8 cellular contexts compared by ENCODE assay signal in the genomic region with DNA sequence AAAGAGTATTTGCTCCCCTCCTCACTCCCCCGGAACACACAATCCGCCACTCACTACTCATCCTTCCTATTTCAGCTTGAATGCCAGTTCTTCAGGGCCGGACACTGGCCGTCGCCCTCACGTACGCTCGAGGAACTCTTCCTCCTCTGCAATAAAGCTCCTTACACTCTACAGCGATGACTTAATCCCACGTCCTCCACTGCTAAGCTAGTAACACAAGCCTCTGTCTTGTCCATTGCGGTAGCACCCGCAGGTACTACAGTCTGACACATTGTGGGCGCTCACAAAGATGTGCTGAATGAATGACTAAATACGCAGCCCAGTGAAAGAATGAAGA. TPM values are rescaled to one million over a fixed set of nuclear protein-coding genes. Genes with fewer than 3 reads are reported as not detected.
DNase-seq lines count a peak whose midpoint lies in the region; ATAC-seq and TF ChIP-seq lines count a peak whose summit lies in the region.

No MANE protein-coding gene starts in this region.

- peaks cover 27 to 64% (median 41%) of the 10 kb centered on the region in 4 donors for H3K4me1 Mint-ChIP-seq in CD4-positive, alpha-beta memory T cell
- peaks cover 11 to 17% of the 10 kb centered on the region in 2 donors for H3K4me1 Mint-ChIP-seq in natural killer cell treated with Interleukin-12 subunit alpha and Interleukin-12 subunit beta and Interleukin-15 and Interleukin-18, amount 100 ng/mL, for 72 hours (ENCODE audit: low read depth in 2 of 2)

- H4K8ac ChIP-seq in IMR-90 (ENCODE audit: low read depth in 2 of 2, low read length in 2 of 2): no peak overlapping the region; a peak in 1 of 4 replicates

- H3K27me3 Mint-ChIP-seq in CD4-positive, alpha-beta memory T cell: peaks cover 15 to 17% of the 10 kb centered on the region in 2 donors
- peaks cover 49 to 57% of the 10 kb centered on the region in 2 donors for H3K27me3 Mint-ChIP-seq in natural killer cell treated with Interleukin-12 subunit alpha and Interleukin-12 subunit beta and Interleukin-15 and Interleukin-18, amount 100 ng/mL, for 72 hours

- peak overlapping the region; percentile 77 to 91 (median 84) for H3K4me3 Mint-ChIP-seq in CD4-positive, alpha-beta memory T cell
- peak overlapping the region; percentile 87 for H3K4me3 Mint-ChIP-seq in natural killer cell treated with Interleukin-12 subunit alpha and Interleukin-12 subunit beta and Interleukin-15 and Interleukin-18, amount 100 ng/mL, for 72 hours

- WGBS in IMR-90 (ENCODE audit: extremely low coverage in 2 of 2, insufficient read length in 1 of 2), 2 experiments: 19% methylated on average over 8 of the region's 14 CpGs; no CpG with 5 or more reads in 1 of the 2 experiments

- no peak for TF ChIP-seq POLR2A in IMR-90 (IDR thresholded peaks at IDR 0.05; ENCODE audit: low read depth, low read length)
- no peak for TF ChIP-seq POLR2A in erythroblast (IDR thresholded peaks at IDR 0.05; ENCODE audit: low read length)

- TF ChIP-seq RAD21 in IMR-90 (IDR thresholded peaks at IDR 0.05; ENCODE audit: low read length): no peak

- peak; percentile 12 for ATAC-seq in IMR-90 (ENCODE audit: low read depth)
- ATAC-seq in natural killer cell treated with Interleukin-12 subunit alpha and Interleukin-12 subunit beta and Interleukin-15 and Interleukin-18, amount 100 ng/mL, for 72 hours: no peak

- POLR2A ChIA-PET in CD4-positive, alpha-beta memory T cell (lab: Charles Lee; ENCODE audit: partially characterized antibody): interaction anchor here (0.8 to 2.7 kb wide), 8 partner anchors 9 to 243 kb away, joined by 3 to 14 read pairs (median 4); partner anchors contain the start of gene MAGEF1
- POLR2A ChIA-PET in IMR-90 (lab: Charles Lee; ENCODE audit: unreplicated experiment): interaction anchor here (0.7 to 1.4 kb wide), 3 partner anchors 196 to 225 kb away, joined by 3 to 10 read pairs (median 5); no protein-coding TSS in a partner anchor

- peak overlapping the region; percentile 82 for H2AFZ ChIP-seq in IMR-90 (replicated peaks; ENCODE audit: low read length, poor library complexity)

- no peak overlapping the region; the same call in 1 of the 2 replicates for H3K14ac ChIP-seq in IMR-90 (replicated peaks; ENCODE audit: low read depth, low read length)

- H3K23ac ChIP-seq in IMR-90 (ENCODE audit: low read depth, low read length): 0 out of 2 replicates have a peak overlapping the region, but pooled peaks have one; percentile 13

- no peak overlapping the region for H2BK15ac ChIP-seq in IMR-90 (ENCODE audit: low read depth, low read length)

- CTCF ChIA-PET in CD4-positive, alpha-beta memory T cell (lab: Charles Lee; ENCODE audit: partially characterized antibody): interaction anchor here (0.7 to 2.1 kb wide), 38 partner anchors 9 to 615 kb away, joined by 3 to 14 read pairs (median 4); partner anchors contain the start of gene VPS8
- CTCF ChIA-PET in IMR-90 (lab: Yijun Ruan, JAX): interaction anchor here (0.6 to 3.3 kb wide), 28 partner anchors 11 to 1452 kb away, joined by 3 to 22 read pairs (median 4); partner anchors contain the start of genes CLCN2 and POLR2H

- H4K20me1 ChIP-seq in IMR-90 (ENCODE audit: insufficient read depth, low read length): peaks cover 4% of the 10 kb centered on the region; the same call in 1 of the 2 replicates

- H2BK120ac ChIP-seq in IMR-90 (ENCODE audit: low read depth, low read length): no peak overlapping the region

- H3K9me1 ChIP-seq in IMR-90 (ENCODE audit: insufficient read depth, low read length): 0 out of 2 replicates have a peak, but pooled peaks cover 3% of the 10 kb centered on the region

- H2BK5ac ChIP-seq in IMR-90 (ENCODE audit: low read depth, low read length, poor library complexity, severe bottlenecking): no peak overlapping the region

- H3K79me1 ChIP-seq in IMR-90 (ENCODE audit: low read depth in 1 of 2, low read length in 2 of 2): peaks cover 0 to 14% of the 10 kb centered on the region in 2 experiments; a peak in 1 of 4 replicates

- no peak overlapping the region for H2AK5ac ChIP-seq in IMR-90 (ENCODE audit: low read depth, low read length)

- TF ChIP-seq CTCF in IMR-90 (conservative IDR thresholded peaks at IDR 0.05; ENCODE audit: low read depth, low read length): no peak
- no peak for TF ChIP-seq CTCF in colonic mucosa (IDR thresholded peaks at IDR 0.05)

- H3K4me3 ChIP-seq in CD4-positive, alpha-beta memory T cell (ENCODE audit: low read length in 2 of 2): peak overlapping the region; percentile 9 to 68
- H3K4me3 ChIP-seq in IMR-90 (ENCODE audit: insufficient read depth, low read depth, low read length): peak overlapping the region; percentile 17; the same call in 1 of the 2 replicates
- H3K4me3 ChIP-seq in colonic mucosa: peak overlapping the region; percentile 78

- no peak overlapping the region for H2BK20ac ChIP-seq in IMR-90 (ENCODE audit: low read depth, low read length)

- no peaks in the 10 kb centered on the region for H3K9me3 ChIP-seq in CD4-positive, alpha-beta memory T cell (ENCODE audit: control insufficient read depth in 1 of 2, low read length in 2 of 2)
- H3K9me3 ChIP-seq in IMR-90 (ENCODE audit: control insufficient read depth, insufficient read depth, low read length) (no peaks in the 10 kb centered on the region), colonic mucosa (no peaks in the 10 kb centered on the region)

- H3K27me3 ChIP-seq in CD4-positive, alpha-beta memory T cell (ENCODE audit: insufficient read depth, low read length): peaks cover 9% of the 10 kb centered on the region
- peaks cover 37% of the 10 kb centered on the region for H3K27me3 ChIP-seq in IMR-90 (ENCODE audit: control insufficient read depth, insufficient read depth, low read length)
- no peaks in the 10 kb centered on the region for H3K27me3 ChIP-seq in colonic mucosa

- no peak overlapping the region for H4K91ac ChIP-seq in IMR-90 (ENCODE audit: insufficient read depth, low read depth, low read length)

- H3K4me2 ChIP-seq in IMR-90 (ENCODE audit: low read depth, low read length): peak overlapping the region; percentile 87

- H3K36me3 ChIP-seq in CD4-positive, alpha-beta memory T cell (ENCODE audit: insufficient read depth, low read length): no peaks in the 10 kb centered on the region
- H3K36me3 ChIP-seq in IMR-90 (ENCODE audit: control insufficient read depth, insufficient read depth, low read length) (no peaks in the 10 kb centered on the region), colonic mucosa (no peaks in the 10 kb centered on the region)

- intact Hi-C loops in CD4-positive, alpha-beta memory T cell (cut with micrococcal nuclease): loop anchor here (1.0 kb wide), 3 partner anchors 166 to 242 kb away; no protein-coding TSS in a partner anchor
- intact Hi-C loops in IMR-90 (cut with micrococcal nuclease) (loop anchor here (1.0 kb wide), 3 partner anchors 166 to 242 kb away; no protein-coding TSS in a partner anchor), colonic mucosa (cut with DNase I) (no loop called here)

- DNase-seq in CD4-positive, alpha-beta memory T cell: no peak
- DNase-seq in IMR-90: no peak
- no peak for DNase-seq in colonic mucosa
- DNase-seq in natural killer cell treated with Interleukin-12 subunit alpha and Interleukin-12 subunit beta and Interleukin-15 and Interleukin-18, amount 100 ng/mL, for 72 hours (ENCODE audit: low spot score): no peak
- DNase-seq in stimulated activated naive CD4-positive, alpha-beta T cell (lab: John Stamatoyannopoulos, UW): no peak
- DNase-seq in erythroblast (lab: John Stamatoyannopoulos, UW): no peak
- DNase-seq in ureter (ENCODE audit: low spot score): no peak
- DNase-seq in stimulated activated CD4-positive, alpha-beta T cell treated with anti-CD3 and anti-CD28 coated beads, Interleukin-15, amount 100 ng/mL, for 24 hours: no peak

- H3K27ac ChIP-seq in CD4-positive, alpha-beta memory T cell (ENCODE audit: low read depth, low read length): no peak overlapping the region
- H3K27ac ChIP-seq in IMR-90 (ENCODE audit: insufficient read depth, low read length): no peak overlapping the region
- peak overlapping the region; percentile 3 for H3K27ac ChIP-seq in colonic mucosa

- H4K5ac ChIP-seq in IMR-90 (ENCODE audit: low read depth, low read length): no peak overlapping the region

- H3K4me1 ChIP-seq in CD4-positive, alpha-beta memory T cell (ENCODE audit: insufficient read depth, low read length): peaks cover 41% of the 10 kb centered on the region
- peaks cover 17% of the 10 kb centered on the region for H3K4me1 ChIP-seq in IMR-90 (ENCODE audit: control insufficient read depth, insufficient read depth, low read length)
- peaks cover 12% of the 10 kb centered on the region for H3K4me1 ChIP-seq in colonic mucosa

- H3K18ac ChIP-seq in IMR-90 (ENCODE audit: low read depth, low read length): no peak overlapping the region

- H2AK9ac ChIP-seq in IMR-90 (replicated peaks; ENCODE audit: low read depth, low read length, poor library complexity): no peak overlapping the region

- H3K4ac ChIP-seq in IMR-90 (ENCODE audit: low read depth, low read length): no peak overlapping the region

- dilution Hi-C loops in IMR-90 (cut with HindIII; ENCODE audit: low sequenced_read_pairs, unreplicated experiment): no loop called here

- H3K27ac Mint-ChIP-seq in CD4-positive, alpha-beta memory T cell: peak overlapping the region; percentile 45 to 86 (median 75)
- H3K27ac Mint-ChIP-seq in natural killer cell treated with Interleukin-12 subunit alpha and Interleukin-12 subunit beta and Interleukin-15 and Interleukin-18, amount 100 ng/mL, for 72 hours: peak overlapping the region; percentile 27 to 63

- no peaks in the 10 kb centered on the region for H3K36me3 Mint-ChIP-seq in CD4-positive, alpha-beta memory T cell
- H3K36me3 Mint-ChIP-seq in natural killer cell treated with Interleukin-12 subunit alpha and Interleukin-12 subunit beta and Interleukin-15 and Interleukin-18, amount 100 ng/mL, for 72 hours: no peaks in the 10 kb centered on the region

- in situ Hi-C loops in IMR-90 (cut with MboI; ENCODE audit: low sequenced_read_pairs): no loop called here

- no peak overlapping the region for H3K56ac ChIP-seq in IMR-90 (ENCODE audit: extremely low read depth, insufficient read depth, low read length)

- 0 out of 2 replicates have a peak overlapping the region, but pooled peaks have one; percentile 4 for H3K9ac ChIP-seq in IMR-90 (ENCODE audit: low read depth, low read length)
- H3K9ac ChIP-seq in colonic mucosa (ENCODE audit: low read depth in 2 of 2, low read length in 2 of 2): peak overlapping the region; percentile 52 to 70

- H3K9me3 Mint-ChIP-seq in CD4-positive, alpha-beta memory T cell: peaks cover 0 to 3% (median 0%) of the 10 kb centered on the region in 8 donors
- H3K9me3 Mint-ChIP-seq in natural killer cell treated with Interleukin-12 subunit alpha and Interleukin-12 subunit beta and Interleukin-15 and Interleukin-18, amount 100 ng/mL, for 72 hours: no peaks in the 10 kb centered on the region

- no TSS peak for BruUV-seq in IMR-90 (replicated peaks; lab: Mats Ljungman, UMichigan)

RNA-seq across cellular contexts. Expression of gene EPHB3, which starts 0.6 kb away (rescaled TPM):
- total RNA-seq in CD4-positive, alpha-beta memory T cell: under 1 TPM; 0.29 to 0.67 TPM
- polyA plus RNA-seq in CD4-positive, alpha-beta memory T cell: under 1 TPM; 0.04 to 0.79 TPM
- total RNA-seq in IMR-90 (2012; rRNA removed): 0.72 and 0.83 TPM in 2 replicates
- 2.2 and 2.9 TPM in 2 replicates for polyA plus RNA-seq in IMR-90 (2012; rRNA removed)
- polyA plus RNA-seq in IMR-90 (2012; cell fraction: cytosol; rRNA removed): 1.6 and 3.6 TPM in 2 replicates
- polyA plus RNA-seq in IMR-90 (2012; cell fraction: nucleus; rRNA removed; ENCODE audit: low replicate concordance): 14.5 and 15.0 TPM in 2 replicates
- 10 to 100 TPM; 40.1 to 64.2 TPM for total RNA-seq in colonic mucosa
- not detected for total RNA-seq in natural killer cell treated with Interleukin-12 subunit alpha and Interleukin-12 subunit beta and Interleukin-15 and Interleukin-18, amount 100 ng/mL, for 72 hours
- total RNA-seq in ureter: 4.9 TPM

Comparison
In these comparisons a context has a peak if more than half of its experiments do, and no peak if none do; other contexts are left out.
1. H3K4me3 ChIP-seq: peak in every context shown above with its lines; median percentile 78 in colonic mucosa; 38 in CD4-positive, alpha-beta memory T cell; 17 in IMR-90.